ENCODE assay signal across 9 cellular contexts in genomic region chr14:26596722-26597030, GRCh38. TPM values are rescaled to one million over a fixed set of nuclear protein-coding genes. Genes with fewer than 3 reads are reported as not detected.
DNase-seq lines count a peak whose midpoint lies in the region; ATAC-seq and TF ChIP-seq lines count a peak whose summit lies in the region.
"Had no signal": no experiment of that assay in that cellular context is flagged by ENCODE, and none has a peak within 500 bp of the region (broad histone marks: within the 10 kb centered on the region; RNA-seq: fewer than 3 reads in every experiment).

No MANE protein-coding gene starts in this region.

- no peaks in the 10 kb centered on the region for H3K4me1 ChIP-seq in ascending aorta
- H3K4me1 ChIP-seq in thoracic aorta (ENCODE audit: control insufficient read depth in 1 of 2, low read depth in 2 of 2) = peaks cover 0 to 10% of the 10 kb centered on the region in 2 donors

- DNase-seq in NCI-H2196 treated with DMSO at 0.1 percent for 48 hours (lab: John Stamatoyannopoulos, UW; ENCODE audit: unreplicated experiment) (peak; percentile 13), NCI-H2196 (lab: John Stamatoyannopoulos, UW; ENCODE audit: unreplicated experiment) (no peak), ascending aorta (ENCODE audit: low spot score in 2 of 2) (no peak), kidney glomerular epithelial cell (lab: John Stamatoyannopoulos, UW) (peak; percentile 14), thoracic aorta (ENCODE audit: low spot score) (no peak), GM19240 (ENCODE audit: insufficient read length, low spot score) (no peak)
- DNase-seq in stimulated activated naive CD4-positive, alpha-beta T cell treated with Interleukin-2 at 50 U/mL for 16 hours (lab: John Stamatoyannopoulos, UW) = no peak
- DNase-seq: DND-41 had no signal

- TF ChIP-seq CTCF in ascending aorta (IDR thresholded peaks at IDR 0.05) = no peak
- no peak for TF ChIP-seq CTCF in thoracic aorta (IDR thresholded peaks at IDR 0.05)

- H3K27ac ChIP-seq in ascending aorta = peak overlapping the region in 1 of 2 donors; percentile 76
- peak overlapping the region in 1 of 2 donors; percentile 88 for H3K27ac ChIP-seq in thoracic aorta

- ATAC-seq in thoracic aorta (ENCODE audit: insufficient number of reproducible peaks, low FRiP score, low read depth) (no peak), HG03045 (IDR thresholded peaks at IDR 0.05; ENCODE audit: unreplicated experiment) (no peak)

- intact Hi-C loops in ascending aorta (cut with DNase I) = loop anchor here (5.0 kb wide), 1 partner anchor 321 kb away; no protein-coding TSS in a partner anchor

- peak overlapping the region; percentile 64 to 71 for H3K4me3 ChIP-seq in ascending aorta
- peak overlapping the region; percentile 91 for H3K4me3 ChIP-seq in thoracic aorta

- H3K36me3 ChIP-seq in ascending aorta = no peaks in the 10 kb centered on the region
- no peaks in the 10 kb centered on the region for H3K36me3 ChIP-seq in thoracic aorta

- H3K27me3 ChIP-seq in ascending aorta (no peaks in the 10 kb centered on the region), thoracic aorta (replicated peaks; ENCODE audit: insufficient read depth) (no peaks in the 10 kb centered on the region)

- H3K9me3 ChIP-seq in ascending aorta = no peaks in the 10 kb centered on the region
- no peaks in the 10 kb centered on the region for H3K9me3 ChIP-seq in thoracic aorta

RNA-seq across cellular contexts. Expression of gene NOVA1, which starts 1.2 kb away (rescaled TPM):
- total RNA-seq in ascending aorta = 11.1 TPM
- total RNA-seq in thoracic aorta = 10 to 100 TPM; 10.2 to 11.0 TPM

Comparison
In these comparisons a context has a peak if more than half of its experiments do, and no peak if none do; other contexts are left out.
1. DNase-seq: peak in NCI-H2196 treated with DMSO at 0.1 percent for 48 hours (single experiment) and kidney glomerular epithelial cell (single experiment); none in NCI-H2196 (single experiment), ascending aorta (0 of 2), thoracic aorta (single experiment), stimulated activated naive CD4-positive, alpha-beta T cell treated with Interleukin-2 at 50 U/mL for 16 hours (single experiment) and GM19240 (single experiment).